In genomic region chr6:6980999-6981581, GRCh38 we compare ENCODE assay signal across 18 cellular contexts.
DNase-seq lines count a peak whose midpoint lies in the region; ATAC-seq and TF ChIP-seq lines count a peak whose summit lies in the region.
"Had no signal": no experiment of that assay in that cellular context is flagged by ENCODE, and none has a peak within 500 bp of the region (broad histone marks: within the 10 kb centered on the region; RNA-seq: fewer than 3 reads in every experiment).

No MANE protein-coding gene starts in this region.

- H3K79me2 ChIP-seq in HCT116 (ENCODE audit: insufficient read depth, low read length) (no peaks in the 10 kb centered on the region), parathyroid adenoma (no peaks in the 10 kb centered on the region)

- peaks cover 9 to 30% of the 10 kb centered on the region in 2 experiments for H3K4me1 ChIP-seq in HCT116 (ENCODE audit: control insufficient read depth in 1 of 2, insufficient read depth in 2 of 2, low read length in 2 of 2)
- no peaks in the 10 kb centered on the region for H3K4me1 ChIP-seq in parathyroid adenoma
- H3K4me1 ChIP-seq: BE2C had no signal

- H3K4me3 ChIP-seq in HCT116 (replicated peaks in 1 of 2; ENCODE audit: low read depth in 1 of 2, low read length in 2 of 2): no peak overlapping the region
- no peak overlapping the region for H3K4me3 ChIP-seq in fibroblast of villous mesenchyme (ENCODE audit: low read depth, low read length)
- H3K4me3 ChIP-seq in parathyroid adenoma (ENCODE audit: low read depth, low read length): no peak overlapping the region
- H3K4me3 ChIP-seq: GM12878 had no signal

- intact Hi-C loops in HCT116 (cut with micrococcal nuclease): no loop called here

- no TSS peak for BruUV-seq in HCT116 (replicated peaks; lab: Mats Ljungman, UMichigan)

- POLR2A ChIA-PET in HCT116 (lab: Charles Lee): interaction anchor here (1.3 kb wide), 1 partner anchor 11 kb away, joined by 3 read pairs; no protein-coding TSS in a partner anchor

- no peak for TF ChIP-seq CTCF in HCT116 (IDR thresholded peaks at IDR 0.05 in 2 of 3, conservative IDR thresholded peaks at IDR 0.05 in 1 of 3; ENCODE audit: borderline replicate concordance in 1 of 3, insufficient read depth in 1 of 3, low read depth in 2 of 3, low read length in 2 of 3)
- no peak for TF ChIP-seq CTCF in fibroblast of villous mesenchyme (IDR thresholded peaks at IDR 0.05; ENCODE audit: insufficient read depth, low read depth, low read length)
- no peak for TF ChIP-seq CTCF in parathyroid adenoma (IDR thresholded peaks at IDR 0.05)

- no peaks in the 10 kb centered on the region for H3K9me2 ChIP-seq in HCT116 (ENCODE audit: insufficient read depth)

- no peak for ATAC-seq in HCT116
- ATAC-seq: GM12878 had no signal

- DNase-seq in HCT116 (ENCODE audit: low read depth, low spot score) (no peak), SW480 (ENCODE audit: low spot score) (peak; percentile 21), fibroblast of villous mesenchyme (ENCODE audit: low read depth) (peak; percentile 28), NCI-H774 (lab: John Stamatoyannopoulos, UW) (no peak), ACHN (no peak), HuH-7 (ENCODE audit: low spot score) (no peak)
- DNase-seq: BE2C; C1 segment of cervical spinal cord; CD4-positive, CD25-positive, alpha-beta regulatory T cell; CD8-positive, alpha-beta memory T cell; COR-L47; DMS 273 treated with DMSO at 0.1 percent for 48 hours; DND-41; EL; HCEC 1CT; HFFc6 had no signal

- RAD21 ChIA-PET in HCT116 (lab: Charles Lee; ENCODE audit: low non-redundant PET in 1 of 2, low total read pairs in 2 of 2, uncharacterized antibody in 2 of 2, unreplicated experiment in 2 of 2): no interaction called here

- H3K4me2 ChIP-seq in HCT116 (ENCODE audit: low read length): peak overlapping the region; percentile 64
- peak overlapping the region; percentile 39 for H3K4me2 ChIP-seq in parathyroid adenoma (ENCODE audit: low read length)

- H3K9me3 ChIP-seq in HCT116 (ENCODE audit: control insufficient read depth in 1 of 2, insufficient read depth in 1 of 2, low read depth in 1 of 2, low read length in 2 of 2) (no peaks in the 10 kb centered on the region), parathyroid adenoma (ENCODE audit: control insufficient read depth, low read length) (no peaks in the 10 kb centered on the region)
- H3K9me3 ChIP-seq: BE2C had no signal

- H4K20me1 ChIP-seq in HCT116 (ENCODE audit: insufficient read depth): no peaks in the 10 kb centered on the region

- H3K36me3 ChIP-seq in HCT116 (ENCODE audit: control insufficient read depth in 1 of 2, insufficient read depth in 2 of 2, low read length in 2 of 2) (no peaks in the 10 kb centered on the region), parathyroid adenoma (ENCODE audit: control insufficient read depth, insufficient read depth, low read length) (no peaks in the 10 kb centered on the region)
- H3K36me3 ChIP-seq: BE2C had no signal

- TF ChIP-seq RAD21 in HCT116 (IDR thresholded peaks at IDR 0.05; ENCODE audit: low read depth): no peak

- TF ChIP-seq POLR2A in HCT116 (IDR thresholded peaks at IDR 0.05; ENCODE audit: borderline replicate concordance, extremely low read depth, insufficient read depth, insufficient read length): no peak

- H3K27me3 ChIP-seq in HCT116 (ENCODE audit: insufficient read depth, low read length): no peaks in the 10 kb centered on the region
- H3K27me3 ChIP-seq in parathyroid adenoma (ENCODE audit: control insufficient read depth, insufficient read depth, low read length): no peaks in the 10 kb centered on the region
- H3K27me3 ChIP-seq: BE2C had no signal

- CTCF ChIA-PET in HCT116 (lab: Charles Lee): no interaction called here

- H3K9ac ChIP-seq in HCT116 (ENCODE audit: low read length): no peak overlapping the region
- H3K9ac ChIP-seq in parathyroid adenoma: no peak overlapping the region

- in situ Hi-C loops in ACHN (cut with HindIII; ENCODE audit: low pct_ligation_motif_present, low pct_unique_long_range_greater_than_20kb, low sequenced_read_pairs): no loop called here

- H3K27ac ChIP-seq in HCT116 (ENCODE audit: low read depth, low read length) (no peak overlapping the region), parathyroid adenoma (no peak overlapping the region)

- H2AFZ ChIP-seq in HCT116 (ENCODE audit: low read depth, low read length, poor library complexity, severe bottlenecking) (peak overlapping the region; percentile 85), parathyroid adenoma (no peak overlapping the region)

TF ChIP-seq in HCT116, 20 proteins besides CTCF, POLR2A, EP300 and RAD21:
- TF ChIP-seq SIN3A (IDR thresholded peaks at IDR 0.05; ENCODE audit: low read depth): no peak
- no peak for TF ChIP-seq EGR1 (IDR thresholded peaks at IDR 0.05; ENCODE audit: low read depth)
- no peak for TF ChIP-seq TCF7L2 (IDR thresholded peaks at IDR 0.05; ENCODE audit: borderline replicate concordance, extremely low read depth, insufficient read depth, insufficient read length)
- no peak for TF ChIP-seq SP1 (IDR thresholded peaks at IDR 0.05; ENCODE audit: low read depth)

Comparison
In these comparisons a context has a peak if more than half of its experiments do, and no peak if none do; other contexts are left out.
1. DNase-seq: peak in SW480 (single experiment) and fibroblast of villous mesenchyme (single experiment); none in HCT116 (single experiment), NCI-H774 (single experiment), ACHN (single experiment) and HuH-7 (single experiment).